ENCODE assay signal across 24 cellular contexts in genomic region chr4:148254818-148255366, GRCh38.
"Had no signal": no experiment of that assay in that cellular context is flagged by ENCODE, and none has a peak within 500 bp of the region (broad histone marks: within the 10 kb centered on the region; RNA-seq: fewer than 3 reads in every experiment).

No MANE protein-coding gene starts in this region.

- H3K27me3 Mint-ChIP-seq: activated CD8-positive, alpha-beta memory T cell treated with anti-CD3 and anti-CD28 coated beads, Interleukin-2, amount 10 ng/mL, durations not matched to agents 7 days and 5 days; activated T-cell treated with anti-CD3 and anti-CD28 coated beads, Interleukin-2, amount 50 U/mL, for 24 hours; T-cell had no signal

- H3K9me3 ChIP-seq: MG63 had no signal

- H3K9me3 Mint-ChIP-seq: activated T-cell treated with anti-CD3 and anti-CD28 coated beads, Interleukin-2, amount 50 U/mL, for 24 hours; activated T-helper 1 cell treated with anti-CD3 and anti-CD28 coated beads, Interleukin-12 subunit alpha, Interleukin-12 subunit beta, Interleukin-2, Interleukin-4 antibody, amounts not matched to agents 30 ng/mL and 10 ng/mL and 1 ng/mL, durations not matched to agents 14 hours and 24 hours and 36 hours; T-cell had no signal

- H3K27ac Mint-ChIP-seq: activated CD8-positive, alpha-beta memory T cell treated with anti-CD3 and anti-CD28 coated beads, Interleukin-2, amount 10 ng/mL, durations not matched to agents 7 days and 5 days; activated naive CD4-positive, alpha-beta T cell treated with anti-CD3 and anti-CD28 coated beads, Interleukin-2, amount 50 U/mL, for 72 hours; activated T-cell treated with anti-CD3 and anti-CD28 coated beads, Interleukin-2, amount 50 U/mL, for 24 hours; activated T-helper 1 cell treated with anti-CD3 and anti-CD28 coated beads, Interleukin-12 subunit alpha, Interleukin-12 subunit beta, Interleukin-2, Interleukin-4 antibody, amounts not matched to agents 30 ng/mL and 10 ng/mL and 1 ng/mL, durations not matched to agents 14 hours and 24 hours and 36 hours; T-cell had no signal

- H3K4me3 Mint-ChIP-seq: activated CD8-positive, alpha-beta memory T cell treated with anti-CD3 and anti-CD28 coated beads, Interleukin-2, amount 10 ng/mL, durations not matched to agents 7 days and 5 days; activated T-cell treated with anti-CD3 and anti-CD28 coated beads, Interleukin-2, amount 50 U/mL, for 24 hours; activated T-helper 1 cell treated with anti-CD3 and anti-CD28 coated beads, Interleukin-12 subunit alpha, Interleukin-12 subunit beta, Interleukin-2, Interleukin-4 antibody, amounts not matched to agents 30 ng/mL and 10 ng/mL and 1 ng/mL, durations not matched to agents 14 hours and 24 hours and 36 hours; T-cell had no signal

- H3K36me3 ChIP-seq: brain microvascular endothelial cell, cardiac muscle cell, MG63 had no signal

- H3K4me3 ChIP-seq: cardiac muscle cell, MG63 had no signal

- DNase-seq: activated CD4-positive, alpha-beta T cell treated with anti-CD3 and anti-CD28 coated beads, Interleukin-2, amount 50 U/mL, for 4 hours; activated CD8-positive, alpha-beta memory T cell treated with anti-CD3 and anti-CD28 coated beads, Interleukin-2, amount 10 ng/mL, durations not matched to agents 7 days and 5 days; activated effector memory CD4-positive, alpha-beta T cell treated with anti-CD3 and anti-CD28 coated beads, Interleukin-2, amount 50 U/mL, for 16 hours; activated naive CD4-positive, alpha-beta T cell treated with Interleukin-2 at 50 U/mL for 16 hours; activated T-cell treated with anti-CD3 and anti-CD28 coated beads, Interleukin-2, amount 50 U/mL, for 24 hours; brain microvascular endothelial cell; MG63; MV-4-11; NCI-H1092 treated with DMSO at 0.1 percent for 48 hours; NCI-H1417 treated with DMSO at 0.1 percent for 48 hours; NCI-H1694; NCI-H2029; NCI-H2107; NCI-H345; NCI-H510A; NCI-H69; NK-92 treated with Interleukin-12 subunit alpha and Interleukin-12 subunit beta, amount 100 ng/mL, for 24 hours; OCI-M1; SHP77 treated with DMSO at 0.1 percent for 48 hours; T-cell had no signal

- H3K36me3 Mint-ChIP-seq: activated CD8-positive, alpha-beta memory T cell treated with anti-CD3 and anti-CD28 coated beads, Interleukin-2, amount 10 ng/mL, durations not matched to agents 7 days and 5 days had no signal

- H3K27me3 ChIP-seq: brain microvascular endothelial cell, cardiac muscle cell, MG63 had no signal

- ATAC-seq: activated CD4-positive, CD25-positive, alpha-beta regulatory T cell treated with anti-CD3 and anti-CD28 coated beads, Interleukin-2, amount 50 U/mL, for 24 hours; activated CD8-positive, alpha-beta memory T cell treated with anti-CD3 and anti-CD28 coated beads, Interleukin-2, amount 10 ng/mL, durations not matched to agents 7 days and 5 days; activated naive CD4-positive, alpha-beta T cell treated with anti-CD3 and anti-CD28 coated beads, Interleukin-2, amount 50 U/mL, for 72 hours; T-cell had no signal

- H3K27ac ChIP-seq: brain microvascular endothelial cell, cardiac muscle cell had no signal
